ENCODE assay signal across 1 cellular context in the genomic region with DNA sequence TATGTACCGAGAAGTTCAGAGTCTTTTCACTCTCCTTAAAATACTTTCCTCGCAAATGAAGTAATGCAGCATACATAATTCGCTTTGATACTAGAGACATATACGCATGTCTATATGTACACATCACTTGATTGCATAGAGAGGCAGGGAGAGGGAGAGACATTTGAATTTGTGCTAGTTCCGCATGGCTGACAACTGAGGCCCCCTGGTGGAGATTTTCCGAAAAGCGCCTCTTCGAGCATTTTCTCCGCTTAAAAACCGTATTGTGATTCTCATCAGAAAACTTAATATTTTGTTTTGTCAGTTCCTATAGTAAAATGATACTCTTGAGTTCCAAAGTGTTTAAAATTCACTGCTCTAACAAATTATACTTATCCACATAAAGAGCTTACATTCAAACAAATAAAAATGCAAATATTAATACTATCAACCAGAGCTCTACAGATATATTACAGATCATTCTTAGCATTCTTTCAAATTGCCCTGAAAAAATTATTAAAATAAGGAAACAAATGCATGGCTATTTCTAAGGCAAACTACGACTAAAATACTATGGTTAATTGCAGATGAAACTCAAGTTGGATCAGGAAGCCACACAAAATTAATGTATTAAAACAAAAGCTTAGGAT.
TF ChIP-seq lines count a peak whose summit lies in the region.

No MANE protein-coding gene starts in this region.

TF ChIP-seq in K562, 482 proteins besides CTCF, POLR2A, EP300 and RAD21 (continued from another document and continues in another):
- TF ChIP-seq, protein P1, sequence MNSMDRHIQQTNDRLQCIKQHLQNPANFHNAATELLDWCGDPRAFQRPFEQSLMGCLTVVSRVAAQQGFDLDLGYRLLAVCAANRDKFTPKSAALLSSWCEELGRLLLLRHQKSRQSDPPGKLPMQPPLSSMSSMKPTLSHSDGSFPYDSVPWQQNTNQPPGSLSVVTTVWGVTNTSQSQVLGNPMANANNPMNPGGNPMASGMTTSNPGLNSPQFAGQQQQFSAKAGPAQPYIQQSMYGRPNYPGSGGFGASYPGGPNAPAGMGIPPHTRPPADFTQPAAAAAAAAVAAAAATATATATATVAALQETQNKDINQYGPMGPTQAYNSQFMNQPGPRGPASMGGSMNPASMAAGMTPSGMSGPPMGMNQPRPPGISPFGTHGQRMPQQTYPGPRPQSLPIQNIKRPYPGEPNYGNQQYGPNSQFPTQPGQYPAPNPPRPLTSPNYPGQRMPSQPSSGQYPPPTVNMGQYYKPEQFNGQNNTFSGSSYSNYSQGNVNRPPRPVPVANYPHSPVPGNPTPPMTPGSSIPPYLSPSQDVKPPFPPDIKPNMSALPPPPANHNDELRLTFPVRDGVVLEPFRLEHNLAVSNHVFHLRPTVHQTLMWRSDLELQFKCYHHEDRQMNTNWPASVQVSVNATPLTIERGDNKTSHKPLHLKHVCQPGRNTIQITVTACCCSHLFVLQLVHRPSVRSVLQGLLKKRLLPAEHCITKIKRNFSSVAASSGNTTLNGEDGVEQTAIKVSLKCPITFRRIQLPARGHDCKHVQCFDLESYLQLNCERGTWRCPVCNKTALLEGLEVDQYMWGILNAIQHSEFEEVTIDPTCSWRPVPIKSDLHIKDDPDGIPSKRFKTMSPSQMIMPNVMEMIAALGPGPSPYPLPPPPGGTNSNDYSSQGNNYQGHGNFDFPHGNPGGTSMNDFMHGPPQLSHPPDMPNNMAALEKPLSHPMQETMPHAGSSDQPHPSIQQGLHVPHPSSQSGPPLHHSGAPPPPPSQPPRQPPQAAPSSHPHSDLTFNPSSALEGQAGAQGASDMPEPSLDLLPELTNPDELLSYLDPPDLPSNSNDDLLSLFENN (IDR thresholded peaks at IDR 0.05; ENCODE audit: low read depth in 2 of 2, low read length in 2 of 2), result no peak
- TF ChIP-seq HES1 (IDR thresholded peaks at IDR 0.05; ENCODE audit: low read depth), result no peak
- no peak for TF ChIP-seq NCOA4 (IDR thresholded peaks at IDR 0.05; ENCODE audit: partially characterized antibody)
- no peak for TF ChIP-seq RHOXF2B (CRISPR knock-in tag; conservative IDR thresholded peaks at IDR 0.05)
- no peak for TF ChIP-seq MBD2 (IDR thresholded peaks at IDR 0.05; ENCODE audit: borderline replicate concordance, low read depth)
- TF ChIP-seq SAFB (IDR thresholded peaks at IDR 0.05; ENCODE audit: borderline replicate concordance, low read depth, low read length), result no peak
- TF ChIP-seq, protein P2, sequence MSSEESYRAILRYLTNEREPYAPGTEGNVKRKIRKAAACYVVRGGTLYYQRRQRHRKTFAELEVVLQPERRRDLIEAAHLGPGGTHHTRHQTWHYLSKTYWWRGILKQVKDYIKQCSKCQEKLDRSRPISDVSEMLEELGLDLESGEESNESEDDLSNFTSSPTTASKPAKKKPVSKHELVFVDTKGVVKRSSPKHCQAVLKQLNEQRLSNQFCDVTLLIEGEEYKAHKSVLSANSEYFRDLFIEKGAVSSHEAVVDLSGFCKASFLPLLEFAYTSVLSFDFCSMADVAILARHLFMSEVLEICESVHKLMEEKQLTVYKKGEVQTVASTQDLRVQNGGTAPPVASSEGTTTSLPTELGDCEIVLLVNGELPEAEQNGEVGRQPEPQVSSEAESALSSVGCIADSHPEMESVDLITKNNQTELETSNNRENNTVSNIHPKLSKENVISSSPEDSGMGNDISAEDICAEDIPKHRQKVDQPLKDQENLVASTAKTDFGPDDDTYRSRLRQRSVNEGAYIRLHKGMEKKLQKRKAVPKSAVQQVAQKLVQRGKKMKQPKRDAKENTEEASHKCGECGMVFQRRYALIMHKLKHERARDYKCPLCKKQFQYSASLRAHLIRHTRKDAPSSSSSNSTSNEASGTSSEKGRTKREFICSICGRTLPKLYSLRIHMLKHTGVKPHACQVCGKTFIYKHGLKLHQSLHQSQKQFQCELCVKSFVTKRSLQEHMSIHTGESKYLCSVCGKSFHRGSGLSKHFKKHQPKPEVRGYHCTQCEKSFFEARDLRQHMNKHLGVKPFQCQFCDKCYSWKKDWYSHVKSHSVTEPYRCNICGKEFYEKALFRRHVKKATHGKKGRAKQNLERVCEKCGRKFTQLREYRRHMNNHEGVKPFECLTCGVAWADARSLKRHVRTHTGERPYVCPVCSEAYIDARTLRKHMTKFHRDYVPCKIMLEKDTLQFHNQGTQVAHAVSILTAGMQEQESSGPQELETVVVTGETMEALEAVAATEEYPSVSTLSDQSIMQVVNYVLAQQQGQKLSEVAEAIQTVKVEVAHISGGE (CRISPR knock-in tag; IDR thresholded peaks at IDR 0.05), result no peak
- TF ChIP-seq, protein P3, sequence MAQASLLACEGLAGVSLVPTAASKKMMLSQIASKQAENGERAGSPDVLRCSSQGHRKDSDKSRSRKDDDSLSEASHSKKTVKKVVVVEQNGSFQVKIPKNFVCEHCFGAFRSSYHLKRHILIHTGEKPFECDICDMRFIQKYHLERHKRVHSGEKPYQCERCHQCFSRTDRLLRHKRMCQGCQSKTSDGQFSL (CRISPR knock-in tag; IDR thresholded peaks at IDR 0.05), result no peak
- TF ChIP-seq, protein P3 (tag; IDR thresholded peaks at IDR 0.05), result no peak
- TF ChIP-seq ZNF592 (IDR thresholded peaks at IDR 0.05), result no peak
- TF ChIP-seq, protein P4, sequence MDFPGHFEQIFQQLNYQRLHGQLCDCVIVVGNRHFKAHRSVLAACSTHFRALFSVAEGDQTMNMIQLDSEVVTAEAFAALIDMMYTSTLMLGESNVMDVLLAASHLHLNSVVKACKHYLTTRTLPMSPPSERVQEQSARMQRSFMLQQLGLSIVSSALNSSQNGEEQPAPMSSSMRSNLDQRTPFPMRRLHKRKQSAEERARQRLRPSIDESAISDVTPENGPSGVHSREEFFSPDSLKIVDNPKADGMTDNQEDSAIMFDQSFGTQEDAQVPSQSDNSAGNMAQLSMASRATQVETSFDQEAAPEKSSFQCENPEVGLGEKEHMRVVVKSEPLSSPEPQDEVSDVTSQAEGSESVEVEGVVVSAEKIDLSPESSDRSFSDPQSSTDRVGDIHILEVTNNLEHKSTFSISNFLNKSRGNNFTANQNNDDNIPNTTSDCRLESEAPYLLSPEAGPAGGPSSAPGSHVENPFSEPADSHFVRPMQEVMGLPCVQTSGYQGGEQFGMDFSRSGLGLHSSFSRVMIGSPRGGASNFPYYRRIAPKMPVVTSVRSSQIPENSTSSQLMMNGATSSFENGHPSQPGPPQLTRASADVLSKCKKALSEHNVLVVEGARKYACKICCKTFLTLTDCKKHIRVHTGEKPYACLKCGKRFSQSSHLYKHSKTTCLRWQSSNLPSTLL (IDR thresholded peaks at IDR 0.05), result no peak
- no peak for TF ChIP-seq RB1 (IDR thresholded peaks at IDR 0.05; ENCODE audit: low read depth)
- peak; percentile 43; the same call in 1 of the 2 replicates for TF ChIP-seq SMC3 (conservative IDR thresholded peaks at IDR 0.05; ENCODE audit: insufficient read depth, low read depth, low read length)
- TF ChIP-seq GTF2A2 (tag; IDR thresholded peaks at IDR 0.05), result no peak
- TF ChIP-seq ZNF3 (CRISPR knock-in tag; IDR thresholded peaks at IDR 0.05), result no peak
- no peak for TF ChIP-seq STAT5B (CRISPR knock-in tag; IDR thresholded peaks at IDR 0.05)
- no peak for TF ChIP-seq ZBTB26 (CRISPR knock-in tag; IDR thresholded peaks at IDR 0.05)
- TF ChIP-seq SUPT5H (IDR thresholded peaks at IDR 0.05), result no peak
- no peak for TF ChIP-seq USF1 (CRISPR knock-in tag; IDR thresholded peaks at IDR 0.05)
- no peak for TF ChIP-seq SMARCB1 (IDR thresholded peaks at IDR 0.05; ENCODE audit: insufficient read length, low read depth)
- no peak for TF ChIP-seq NR3C1 (CRISPR knock-in tag; IDR thresholded peaks at IDR 0.05)
- no peak for TF ChIP-seq ZBTB12 (CRISPR knock-in tag; IDR thresholded peaks at IDR 0.05)
- TF ChIP-seq PTRF (tag; IDR thresholded peaks at IDR 0.05), result no peak
- TF ChIP-seq MEF2D (tag; conservative IDR thresholded peaks at IDR 0.05; ENCODE audit: low read depth), result no peak
- TF ChIP-seq, protein P5, sequence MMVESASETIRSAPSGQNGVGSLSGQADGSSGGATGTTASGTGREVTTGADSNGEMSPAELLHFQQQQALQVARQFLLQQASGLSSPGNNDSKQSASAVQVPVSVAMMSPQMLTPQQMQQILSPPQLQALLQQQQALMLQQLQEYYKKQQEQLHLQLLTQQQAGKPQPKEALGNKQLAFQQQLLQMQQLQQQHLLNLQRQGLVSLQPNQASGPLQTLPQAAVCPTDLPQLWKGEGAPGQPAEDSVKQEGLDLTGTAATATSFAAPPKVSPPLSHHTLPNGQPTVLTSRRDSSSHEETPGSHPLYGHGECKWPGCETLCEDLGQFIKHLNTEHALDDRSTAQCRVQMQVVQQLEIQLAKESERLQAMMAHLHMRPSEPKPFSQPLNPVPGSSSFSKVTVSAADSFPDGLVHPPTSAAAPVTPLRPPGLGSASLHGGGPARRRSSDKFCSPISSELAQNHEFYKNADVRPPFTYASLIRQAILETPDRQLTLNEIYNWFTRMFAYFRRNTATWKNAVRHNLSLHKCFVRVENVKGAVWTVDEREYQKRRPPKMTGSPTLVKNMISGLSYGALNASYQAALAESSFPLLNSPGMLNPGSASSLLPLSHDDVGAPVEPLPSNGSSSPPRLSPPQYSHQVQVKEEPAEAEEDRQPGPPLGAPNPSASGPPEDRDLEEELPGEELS (CRISPR knock-in tag; IDR thresholded peaks at IDR 0.05; ENCODE audit: borderline replicate concordance), result no peak
- TF ChIP-seq DNMT1 (IDR thresholded peaks at IDR 0.05), result no peak
- TF ChIP-seq BRD9 (IDR thresholded peaks at IDR 0.05; ENCODE audit: low read depth, partially characterized antibody), result no peak
- TF ChIP-seq, protein P6, sequence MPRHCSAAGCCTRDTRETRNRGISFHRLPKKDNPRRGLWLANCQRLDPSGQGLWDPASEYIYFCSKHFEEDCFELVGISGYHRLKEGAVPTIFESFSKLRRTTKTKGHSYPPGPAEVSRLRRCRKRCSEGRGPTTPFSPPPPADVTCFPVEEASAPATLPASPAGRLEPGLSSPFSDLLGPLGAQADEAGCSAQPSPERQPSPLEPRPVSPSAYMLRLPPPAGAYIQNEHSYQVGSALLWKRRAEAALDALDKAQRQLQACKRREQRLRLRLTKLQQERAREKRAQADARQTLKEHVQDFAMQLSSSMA (CRISPR knock-in tag; IDR thresholded peaks at IDR 0.05), result no peak
- no peak for TF ChIP-seq SPI1 (IDR thresholded peaks at IDR 0.05; ENCODE audit: borderline replicate concordance, low read depth, low read length)
- TF ChIP-seq HNRNPL (IDR thresholded peaks at IDR 0.05; ENCODE audit: low read depth, low read length), result no peak
- TF ChIP-seq BCL6 (CRISPR knock-in tag; IDR thresholded peaks at IDR 0.05), result no peak
- TF ChIP-seq HOXB6 (CRISPR knock-in tag; IDR thresholded peaks at IDR 0.05; ENCODE audit: borderline replicate concordance), result no peak
- no peak for TF ChIP-seq NR4A1 (CRISPR knock-in tag; IDR thresholded peaks at IDR 0.05)
- no peak for TF ChIP-seq NR4A1 (tag; IDR thresholded peaks at IDR 0.05)
- 0 out of 2 replicates have a peak, but pooled peaks have one; percentile 24 for TF ChIP-seq L3MBTL2 (IDR thresholded peaks at IDR 0.05)
- no peak for TF ChIP-seq MCM2 (IDR thresholded peaks at IDR 0.05; ENCODE audit: low read depth)
